ENCODE assay signal across 20 cellular contexts in the genomic region with DNA sequence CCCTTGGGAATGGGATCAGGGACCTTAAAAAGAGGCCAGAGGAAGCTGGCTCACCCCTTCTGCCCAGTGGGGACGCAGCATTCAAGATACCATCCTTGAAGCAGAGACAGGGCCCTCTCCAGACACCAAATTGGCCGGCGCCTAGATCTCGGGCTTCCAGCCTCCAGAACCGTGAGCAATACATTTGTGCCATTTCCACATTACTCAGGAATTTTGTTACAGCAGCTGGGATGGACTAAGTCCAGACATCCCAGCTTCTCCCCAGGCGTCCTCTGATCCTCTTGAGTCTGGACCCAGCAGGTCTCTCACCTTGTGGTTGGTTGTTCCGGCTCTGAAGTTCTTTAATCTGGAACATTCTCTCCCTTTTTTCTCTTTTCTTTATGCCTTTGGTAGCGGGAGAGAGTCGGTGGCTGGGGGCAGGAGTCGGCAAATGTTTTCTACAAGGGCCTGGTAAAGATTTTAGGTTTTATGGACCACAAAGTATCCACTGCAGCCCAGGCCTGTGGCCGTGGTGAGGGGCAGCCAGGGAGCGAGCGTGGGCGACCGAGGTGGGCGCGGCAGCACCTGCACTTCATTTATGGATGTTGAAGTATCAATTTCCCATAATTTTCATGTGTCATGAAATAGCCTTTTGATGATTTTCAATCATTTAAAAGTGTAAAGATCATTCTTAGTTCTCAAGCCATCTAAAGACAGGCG. TPM values are rescaled to one million over a fixed set of nuclear protein-coding genes. Genes with fewer than 3 reads are reported as not detected.
"Had no signal": no experiment of that assay in that cellular context is flagged by ENCODE, and none has a peak within 500 bp of the region (broad histone marks: within the 10 kb centered on the region; RNA-seq: fewer than 3 reads in every experiment).

No MANE protein-coding gene starts in this region.

- H3K27ac ChIP-seq: epithelial cell of prostate, esophagus muscularis mucosa, gastroesophageal sphincter, neutrophil, thyroid gland, upper lobe of left lung, vagina had no signal

- H3K36me3 ChIP-seq: neutrophil, thyroid gland, vagina had no signal

- H3K9me3 ChIP-seq: esophagus muscularis mucosa, gastroesophageal sphincter, neutrophil, thyroid gland, upper lobe of left lung, vagina had no signal

- H3K4me3 Mint-ChIP-seq: dendritic cell treated with granulocyte-macrophage colony-stimulating factor and Interleukin-4, amounts not matched to agents 40 ng/mL and 50 ng/mL, for 4 days; effector memory CD8-positive, alpha-beta T cell; immature natural killer cell; nephron progenitor cell had no signal

- H3K4me3 ChIP-seq: esophagus muscularis mucosa, gastroesophageal sphincter, lung, smooth muscle cell, thyroid gland, upper lobe of left lung, vagina had no signal

- H3K9me3 Mint-ChIP-seq: dendritic cell treated with granulocyte-macrophage colony-stimulating factor and Interleukin-4, amounts not matched to agents 40 ng/mL and 50 ng/mL, for 4 days; effector memory CD8-positive, alpha-beta T cell; immature natural killer cell; nephron progenitor cell had no signal

- H3K27me3 Mint-ChIP-seq: progenitor cell of endocrine pancreas had no signal

- DNase-seq: effector memory CD8-positive, alpha-beta T cell; immature natural killer cell; left cardiac atrium; mesenchymal stem cell; midbrain; naive B cell; thyroid gland had no signal

- H3K27ac Mint-ChIP-seq: dendritic cell treated with granulocyte-macrophage colony-stimulating factor and Interleukin-4, amounts not matched to agents 40 ng/mL and 50 ng/mL, for 4 days; effector memory CD8-positive, alpha-beta T cell; immature natural killer cell; naive B cell; nephron progenitor cell; progenitor cell of endocrine pancreas had no signal

- ATAC-seq: effector memory CD8-positive, alpha-beta T cell; gastroesophageal sphincter; left cardiac atrium; left ventricle myocardium superior; right cardiac atrium had no signal

- H3K36me3 Mint-ChIP-seq: immature natural killer cell, naive B cell had no signal

- H3K27me3 ChIP-seq: esophagus muscularis mucosa, gastroesophageal sphincter, thyroid gland, vagina had no signal

RNA-seq across cellular contexts. Expression of a gene that starts 54.9 kb away (rescaled TPM):
- total RNA-seq: vagina had no signal
